Comparison of ENCODE assay signal across 8 cellular contexts in genomic region chr2:179218848-179219594, GRCh38. TPM values are rescaled to one million over a fixed set of nuclear protein-coding genes. Genes with fewer than 3 reads are reported as not detected.
DNase-seq lines count a peak whose midpoint lies in the region; ATAC-seq, FAIRE-seq and TF ChIP-seq lines count a peak whose summit lies in the region.

No MANE protein-coding gene starts in this region.

- H3K4me3 ChIP-seq in fibroblast of pulmonary artery (replicated peaks; ENCODE audit: low read depth, low read length) (no peak overlapping the region), testis (no peak overlapping the region)

- peak; percentile 22 to 50 (median 32) for DNase-seq in CD4-positive, alpha-beta T cell
- DNase-seq in GM19239 (ENCODE audit: insufficient read length, low spot score) = peak; percentile 34
- peak; percentile 78 for DNase-seq in NCI-H82 (lab: John Stamatoyannopoulos, UW)
- DNase-seq in activated T-cell treated with anti-CD3 and anti-CD28 coated beads, Interleukin-2, amount 50 U/mL, for 1 hour = peak; percentile 44
- peak; percentile 93 for DNase-seq in fibroblast of pulmonary artery (ENCODE audit: low read depth)
- DNase-seq in neural crest cell (ENCODE audit: low read depth, low spot score) = peak; percentile 49
- DNase-seq in testis = peak; percentile 90

- TF ChIP-seq CTCF in CD4-positive, alpha-beta T cell (IDR thresholded peaks at IDR 0.05) = peak; percentile 86
- TF ChIP-seq CTCF in fibroblast of pulmonary artery (IDR thresholded peaks at IDR 0.05; ENCODE audit: low read length, missing control alignments) (peak; percentile 94), neural crest cell (conservative IDR thresholded peaks at IDR 0.05) (peak; percentile 87), testis (IDR thresholded peaks at IDR 0.05) (peak; percentile 26 to 68 (median 55))

- no peak overlapping the region for H3K27ac ChIP-seq in CD4-positive, alpha-beta T cell (ENCODE audit: low read depth, low read length)
- no peak overlapping the region for H3K27ac ChIP-seq in testis

- H3K27me3 ChIP-seq in CD4-positive, alpha-beta T cell (ENCODE audit: control insufficient read depth, insufficient read depth, low read length) = no peaks in the 10 kb centered on the region
- no peaks in the 10 kb centered on the region for H3K27me3 ChIP-seq in testis

- H3K27ac Mint-ChIP-seq in CD4-positive, alpha-beta T cell = no peak overlapping the region
- no peak overlapping the region for H3K27ac Mint-ChIP-seq in neural crest cell (ENCODE audit: unreplicated experiment)

- no peaks in the 10 kb centered on the region for H3K36me3 ChIP-seq in testis (ENCODE audit: low read depth, missing control alignments)

- peak; percentile 76 for FAIRE-seq in GM19239 (lab: Jason Lieb, UNC)

- H3K36me3 Mint-ChIP-seq in CD4-positive, alpha-beta T cell (ENCODE audit: low read depth) = no peaks in the 10 kb centered on the region
- peaks cover 19% of the 10 kb centered on the region for H3K36me3 Mint-ChIP-seq in neural crest cell (ENCODE audit: low read depth)

- H3K9me3 Mint-ChIP-seq in CD4-positive, alpha-beta T cell = no peaks in the 10 kb centered on the region
- H3K9me3 Mint-ChIP-seq in neural crest cell = peaks cover 6% of the 10 kb centered on the region

- no peaks in the 10 kb centered on the region for H3K27me3 Mint-ChIP-seq in CD4-positive, alpha-beta T cell
- H3K27me3 Mint-ChIP-seq in neural crest cell (ENCODE audit: low read depth) = no peaks in the 10 kb centered on the region

- POLR2A ChIA-PET in CD4-positive, alpha-beta T cell (lab: Charles Lee) = interaction anchor here (0.7 kb wide), 1 partner anchor 116 kb away, joined by 3 read pairs; no protein-coding TSS in a partner anchor

- peak; percentile 52 for ATAC-seq in CD4-positive, alpha-beta T cell (ENCODE audit: poor library complexity)
- peak; percentile 76 for ATAC-seq in HG03565 (IDR thresholded peaks at IDR 0.05; ENCODE audit: unreplicated experiment)

- CTCF ChIA-PET in CD4-positive, alpha-beta T cell (lab: Charles Lee) = interaction anchor here (1.1 kb wide), 2 partner anchors 44 to 222 kb away, joined by 4 read pairs; no protein-coding TSS in a partner anchor

- no peak for TF ChIP-seq POLR2A in testis (IDR thresholded peaks at IDR 0.05)

- intact Hi-C loops in CD4-positive, alpha-beta T cell (cut with DNase I, micrococcal nuclease) = loop anchor here (1.0 to 5.0 kb wide), 4 partner anchors 122 to 528 kb away; no protein-coding TSS in a partner anchor
- intact Hi-C loops in testis (cut with DNase I; ENCODE audit: low total_unique reads) = no loop called here

- H3K4me1 ChIP-seq in testis = no peaks in the 10 kb centered on the region

- H3K9me3 ChIP-seq in CD4-positive, alpha-beta T cell (ENCODE audit: control insufficient read depth, low read length) = no peaks in the 10 kb centered on the region
- H3K9me3 ChIP-seq in testis = no peaks in the 10 kb centered on the region

- H3K4me1 Mint-ChIP-seq in CD4-positive, alpha-beta T cell (ENCODE audit: low read depth) = no peaks in the 10 kb centered on the region
- H3K4me1 Mint-ChIP-seq in neural crest cell = peaks cover 10% of the 10 kb centered on the region

- no peak overlapping the region for H3K4me3 Mint-ChIP-seq in CD4-positive, alpha-beta T cell
- H3K4me3 Mint-ChIP-seq in neural crest cell = no peak overlapping the region

- WGBS in testis, 2 donors = 65 to 66% methylated on average over 4 of the region's 4 CpGs

RNA-seq across cellular contexts. Expression of gene SESTD1, which starts 45.6 kb away (rescaled TPM):
- 10 to 100 TPM in 1 of 2 experiments, 1 to 10 TPM in 1; 8.7 to 10.2 TPM for total RNA-seq in CD4-positive, alpha-beta T cell
- total RNA-seq in neural crest cell (98.2 and 99.7 TPM in 2 replicates), testis (10 to 100 TPM; 50.0 to 56.1 TPM)
- polyA plus RNA-seq in testis (ENCODE audit: insufficient read depth, low read depth, low replicate concordance) = 94.5 TPM

Comparison
In these comparisons a context has a peak if more than half of its experiments do, and no peak if none do; other contexts are left out.
1. DNase-seq: peak in every context shown above with its lines; median percentile 93 in fibroblast of pulmonary artery; 90 in testis; 78 in NCI-H82; 49 in neural crest cell; 44 in activated T-cell treated with anti-CD3 and anti-CD28 coated beads, Interleukin-2, amount 50 U/mL, for 1 hour; 34 in GM19239; 32 in CD4-positive, alpha-beta T cell.